Comparison of ENCODE assay signal across 8 cellular contexts in genomic region chr22:48492371-48493320, GRCh38.
DNase-seq lines count a peak whose midpoint lies in the region; ATAC-seq lines count a peak whose summit lies in the region.

No MANE protein-coding gene starts in this region.

- DNase-seq in DMS114 treated with DMSO at 0.1 percent for 48 hours (lab: John Stamatoyannopoulos, UW; ENCODE audit: unreplicated experiment) (peak; percentile 80), NOMO-1 (lab: John Stamatoyannopoulos, UW; ENCODE audit: unreplicated experiment in 2 of 2) (peak; percentile 38 to 61), astrocyte of the hippocampus (ENCODE audit: low read depth, low spot score) (peak; percentile 89), iPS-NIHi11 (ENCODE audit: low spot score) (peak; percentile 77), smooth muscle cell of the brain vasculature (ENCODE audit: low read depth, low spot score) (peak; percentile 39), GF-D8 (lab: John Stamatoyannopoulos, UW) (no peak)

- ATAC-seq in HG02885 (IDR thresholded peaks at IDR 0.05; ENCODE audit: poor library complexity, unreplicated experiment) (peak; percentile 47), GM21447 (IDR thresholded peaks at IDR 0.05; ENCODE audit: unreplicated experiment) (no peak)
